In the genomic region with DNA sequence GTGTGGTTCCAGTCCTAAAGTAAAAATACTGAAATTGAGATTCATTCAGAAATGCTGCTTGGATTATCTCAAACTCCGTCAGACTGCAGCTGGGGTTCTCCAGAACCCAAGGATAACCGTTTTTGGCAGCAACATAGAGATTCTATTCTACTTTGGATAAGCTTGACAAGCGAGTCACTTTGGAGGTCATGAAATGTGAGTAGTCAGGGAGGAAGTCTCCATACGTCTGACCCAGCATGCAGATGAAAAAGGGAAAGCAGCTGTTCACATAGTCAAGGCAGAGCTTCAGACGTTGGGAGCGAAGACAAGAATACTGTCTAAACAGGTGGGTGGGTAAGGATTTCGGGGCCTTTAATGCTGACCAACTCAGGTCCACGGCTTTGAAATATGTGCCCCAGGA, we compare ENCODE assay signal across 18 cellular contexts.
"Had no signal": no experiment of that assay in that cellular context is flagged by ENCODE, and none has a peak within 500 bp of the region (broad histone marks: within the 10 kb centered on the region; RNA-seq: fewer than 3 reads in every experiment).

No MANE protein-coding gene starts in this region.

- H3K27me3 ChIP-seq: cardiac muscle cell, colonic mucosa, hepatocyte, neural progenitor cell, suprapubic skin, upper lobe of left lung had no signal

- H3K27ac Mint-ChIP-seq: activated naive CD8-positive, alpha-beta T cell treated with anti-CD3 and anti-CD28 coated beads for 36 hours; neural progenitor cell; stimulated activated naive B cell treated with anti-CD40 and anti-IgM and Interleukin-4, amounts not matched to agents 10 μg/mL and 1 μg/mL and 100 μg/mL, for 72 hours had no signal

- H3K36me3 ChIP-seq: cardiac muscle cell, colonic mucosa, neural progenitor cell, suprapubic skin, upper lobe of left lung had no signal

- H3K9me3 ChIP-seq: colonic mucosa, upper lobe of left lung had no signal

- H3K4me3 Mint-ChIP-seq: activated naive CD8-positive, alpha-beta T cell treated with anti-CD3 and anti-CD28 coated beads for 36 hours; activated T-cell treated with anti-CD3 and anti-CD28 coated beads, Interleukin-2, amount 50 U/mL, for 4 hours; neural progenitor cell; stimulated activated naive B cell treated with anti-CD40 and anti-IgM and Interleukin-4, amounts not matched to agents 10 μg/mL and 1 μg/mL and 100 μg/mL, for 72 hours had no signal

- H3K27me3 Mint-ChIP-seq: activated naive CD8-positive, alpha-beta T cell treated with anti-CD3 and anti-CD28 coated beads for 36 hours; stimulated activated naive B cell treated with anti-CD40 and anti-IgM and Interleukin-4, amounts not matched to agents 10 μg/mL and 1 μg/mL and 100 μg/mL, for 72 hours had no signal

- H3K27ac ChIP-seq: cardiac muscle cell, colonic mucosa, hepatocyte, neural progenitor cell, suprapubic skin, upper lobe of left lung had no signal

- DNase-seq: activated CD4-positive, alpha-beta T cell treated with anti-CD3 and anti-CD28 coated beads for 1 hour; activated CD4-positive, alpha-beta T cell treated with anti-CD3 and anti-CD28 coated beads, Interleukin-2, amount 50 U/mL, for 48 hours; activated gamma-delta T cell; activated naive CD8-positive, alpha-beta T cell treated with anti-CD3 and anti-CD28 coated beads for 36 hours; activated T-cell treated with anti-CD3 and anti-CD28 coated beads, Interleukin-2, amount 50 U/mL, for 4 hours; aorta; colonic mucosa; effector CD8-positive, alpha-beta T cell; kidney glomerular epithelial cell; posterior cingulate gyrus; right cardiac atrium; stimulated activated naive B cell treated with anti-CD40 and anti-IgM and Interleukin-4, amounts not matched to agents 10 μg/mL and 1 μg/mL and 100 μg/mL, for 72 hours; T-helper 9 cell; upper lobe of left lung had no signal

- H3K4me3 ChIP-seq: cardiac muscle cell, colonic mucosa, hepatocyte, neural progenitor cell, suprapubic skin, upper lobe of left lung had no signal

- H3K4me1 ChIP-seq: colonic mucosa, neural progenitor cell, suprapubic skin, upper lobe of left lung had no signal

- ATAC-seq: activated T-cell treated with anti-CD3 and anti-CD28 coated beads, Interleukin-2, amount 50 U/mL, for 4 hours; right cardiac atrium; stimulated activated naive B cell treated with anti-CD40 and anti-IgM and Interleukin-4, amounts not matched to agents 10 μg/mL and 1 μg/mL and 100 μg/mL, for 72 hours had no signal

- H3K4me1 Mint-ChIP-seq: neural progenitor cell; stimulated activated naive B cell treated with anti-CD40 and anti-IgM and Interleukin-4, amounts not matched to agents 10 μg/mL and 1 μg/mL and 100 μg/mL, for 72 hours had no signal
